In genomic region chr11:22625448-22626287, GRCh38 we compare ENCODE assay signal across 8 cellular contexts. TPM values are rescaled to one million over a fixed set of nuclear protein-coding genes. Genes with fewer than 3 reads are reported as not detected.
DNase-seq lines count a peak whose midpoint lies in the region; TF ChIP-seq lines count a peak whose summit lies in the region.

Gene FANCF (minus strand): TSS chr11:22625823. CDS start chr11:22625810, 13 bp downstream.

- 0% methylated on average over 21 of the region's 55 CpGs for WGBS in suprapubic skin

- peaks cover 23% of the 10 kb centered on the region for H3K36me3 Mint-ChIP-seq in activated naive CD4-positive, alpha-beta T cell treated with anti-CD3 and anti-CD28 coated beads for 36 hours (ENCODE audit: low read depth)

- CTCF ChIA-PET in activated naive CD4-positive, alpha-beta T cell treated with anti-CD3 and anti-CD28 coated beads for 36 hours (lab: Charles Lee) = interaction anchor here (0.6 to 2.4 kb wide), 4 partner anchors 31 to 203 kb away, joined by 3 to 7 read pairs (median 3); partner anchors contain the start of gene SVIP

- no peak for TF ChIP-seq POLR2A in suprapubic skin (IDR thresholded peaks at IDR 0.05)

- no peak for TF ChIP-seq EP300 in suprapubic skin (IDR thresholded peaks at IDR 0.05)

- no peaks in the 10 kb centered on the region for H3K36me3 ChIP-seq in suprapubic skin

- peak within 1 kb of the TSS; percentile 98 for H3K4me3 Mint-ChIP-seq in activated naive CD4-positive, alpha-beta T cell treated with anti-CD3 and anti-CD28 coated beads for 36 hours

- no peaks in the 10 kb centered on the region for H3K27me3 Mint-ChIP-seq in activated naive CD4-positive, alpha-beta T cell treated with anti-CD3 and anti-CD28 coated beads for 36 hours (ENCODE audit: low read depth)

- H3K4me1 ChIP-seq in suprapubic skin = peaks cover 15% of the 10 kb centered on the region

- DNase-seq in GM03348 (ENCODE audit: low spot score) (peak; percentile 95), HFF-Myc (ENCODE audit: extremely low read depth, low read depth) (peak; percentile 100), NAMALWA (ENCODE audit: low spot score) (peak; percentile 100), SK-N-DZ (ENCODE audit: low spot score) (peak; percentile 99), germinal center (ENCODE audit: low spot score) (peak; percentile 94), non-pigmented ciliary epithelial cell (ENCODE audit: low read depth) (peak; percentile 99), suprapubic skin (ENCODE audit: low spot score in 2 of 2) (peak; percentile 95)
- DNase-seq in activated naive CD4-positive, alpha-beta T cell treated with anti-CD3 and anti-CD28 coated beads for 36 hours = peak; percentile 98

- no peaks in the 10 kb centered on the region for H3K9me3 ChIP-seq in suprapubic skin

- intact Hi-C loops in activated naive CD4-positive, alpha-beta T cell treated with anti-CD3 and anti-CD28 coated beads for 36 hours (cut with micrococcal nuclease) = loop anchor here (1.0 to 2.0 kb wide), 7 partner anchors 32 to 204 kb away; partner anchors contain the start of gene SVIP

- H3K9me3 Mint-ChIP-seq in activated naive CD4-positive, alpha-beta T cell treated with anti-CD3 and anti-CD28 coated beads for 36 hours = no peaks in the 10 kb centered on the region

- H3K27ac Mint-ChIP-seq in activated naive CD4-positive, alpha-beta T cell treated with anti-CD3 and anti-CD28 coated beads for 36 hours = peak within 1 kb of the TSS; percentile 97

- H3K27me3 ChIP-seq in suprapubic skin = no peaks in the 10 kb centered on the region

- peaks cover 41% of the 10 kb centered on the region for H3K4me1 Mint-ChIP-seq in activated naive CD4-positive, alpha-beta T cell treated with anti-CD3 and anti-CD28 coated beads for 36 hours (ENCODE audit: low read depth)

- TF ChIP-seq CTCF in HFF-Myc (IDR thresholded peaks at IDR 0.05; ENCODE audit: low read depth, low read length, missing control alignments) (no peak), suprapubic skin (IDR thresholded peaks at IDR 0.05) (no peak)

- peak within 1 kb of the TSS; percentile 94 for H3K27ac ChIP-seq in suprapubic skin

- H3K4me3 ChIP-seq in HFF-Myc (replicated peaks; ENCODE audit: low read depth, low read length) = peak within 1 kb of the TSS; percentile 77
- peak within 1 kb of the TSS; percentile 80 for H3K4me3 ChIP-seq in suprapubic skin

RNA-seq across cellular contexts. Expression of gene FANCF, which starts in this region (rescaled TPM):
- 22.1 and 23.1 TPM in 2 replicates for polyA plus RNA-seq in SK-N-DZ (2014; cell fraction: cytosol; rRNA removed)
- polyA plus RNA-seq in SK-N-DZ (2014; cell fraction: nucleus; rRNA removed) = 7.0 and 7.9 TPM in 2 replicates
- total RNA-seq in activated naive CD4-positive, alpha-beta T cell treated with anti-CD3 and anti-CD28 coated beads for 36 hours = 1 to 10 TPM; 7.9 to 9.0 TPM
- total RNA-seq in suprapubic skin = 10 to 100 TPM in 2 of 4 donors, 1 to 10 TPM in 2; 6.6 to 12.7 (median 9.2) TPM

Comparison
In these comparisons a context has a peak if more than half of its experiments do, and no peak if none do; other contexts are left out.
1. Peak in every context shown above with its lines: DNase-seq, H3K4me3 ChIP-seq and H3K27ac ChIP-seq.